In genomic region chr3:72310028-72310987, GRCh38 we compare ENCODE assay signal across 9 cellular contexts.
DNase-seq lines count a peak whose midpoint lies in the region; ATAC-seq and TF ChIP-seq lines count a peak whose summit lies in the region.
"Had no signal": no experiment of that assay in that cellular context is flagged by ENCODE, and none has a peak within 500 bp of the region (broad histone marks: within the 10 kb centered on the region; RNA-seq: fewer than 3 reads in every experiment).

No MANE protein-coding gene starts in this region.

- no peaks in the 10 kb centered on the region for H3K79me2 ChIP-seq in GM23338 (replicated peaks; ENCODE audit: insufficient read depth)

- no peak overlapping the region for H3K27ac ChIP-seq in GM23338 (ENCODE audit: low read depth)
- H3K27ac ChIP-seq in gastrocnemius medialis, result peak overlapping the region in 1 of 4 donors; percentile 24

- no peak for TF ChIP-seq POLR2A in gastrocnemius medialis (IDR thresholded peaks at IDR 0.05)

- H3F3A ChIP-seq in GM23338 (replicated peaks; ENCODE audit: low read depth), result no peaks in the 10 kb centered on the region

- H3K4me1 ChIP-seq in GM23338 (ENCODE audit: insufficient read depth) (0 out of 2 replicates have a peak, but pooled peaks cover 4% of the 10 kb centered on the region), gastrocnemius medialis (no peaks in the 10 kb centered on the region)

- peak overlapping the region; percentile 88 for H2AFZ ChIP-seq in GM23338

- H4K20me1 ChIP-seq in GM23338 (replicated peaks; ENCODE audit: insufficient read depth), result no peaks in the 10 kb centered on the region; the same call in 1 of the 2 replicates

- no peak overlapping the region for H3K4me2 ChIP-seq in GM23338

- H3K36me3 ChIP-seq in GM23338 (ENCODE audit: insufficient read depth), result no peaks in the 10 kb centered on the region
- no peaks in the 10 kb centered on the region for H3K36me3 ChIP-seq in gastrocnemius medialis

- in situ Hi-C loops in gastrocnemius medialis (cut with MboI; ENCODE audit: low sequenced_read_pairs in 4 of 4), result no loop called here

- H3K36me3 Mint-ChIP-seq in GM23338 (ENCODE audit: low read depth), result no peaks in the 10 kb centered on the region
- peaks cover 1% of the 10 kb centered on the region for H3K36me3 Mint-ChIP-seq in T-helper 2 cell treated with Interferon-gamma antibody and Interleukin-4, amounts not matched to agents 5 μg/mL and 100 μg/mL, for 36 hours (ENCODE audit: low read depth)

- H3K4me3 ChIP-seq in GM23338 (no peak overlapping the region), fibroblast of mammary gland (ENCODE audit: control insufficient read depth, low read depth, low read length) (no peak overlapping the region), gastrocnemius medialis (no peak overlapping the region)

- no peak overlapping the region for H3K27ac Mint-ChIP-seq in GM23338
- peak overlapping the region; percentile 88 for H3K27ac Mint-ChIP-seq in T-helper 2 cell treated with Interferon-gamma antibody and Interleukin-4, amounts not matched to agents 5 μg/mL and 100 μg/mL, for 36 hours

- peaks cover 3% of the 10 kb centered on the region for H3K27me3 Mint-ChIP-seq in GM23338 (ENCODE audit: insufficient read depth, low read depth, poor library complexity)
- peaks cover 1% of the 10 kb centered on the region for H3K27me3 Mint-ChIP-seq in T-helper 2 cell treated with Interferon-gamma antibody and Interleukin-4, amounts not matched to agents 5 μg/mL and 100 μg/mL, for 36 hours (ENCODE audit: low read depth)

- intact Hi-C loops in Right ventricle myocardium superior (cut with DNase I), result no loop called here
- intact Hi-C loops in cardiac septum (cut with DNase I), result no loop called here
- intact Hi-C loops in gastrocnemius medialis (cut with DNase I; ENCODE audit: low total_unique reads), result no loop called here

- no peaks in the 10 kb centered on the region; the same call in 2 of the 3 replicates for H3K9me3 Mint-ChIP-seq in GM23338
- H3K9me3 Mint-ChIP-seq in T-helper 2 cell treated with Interferon-gamma antibody and Interleukin-4, amounts not matched to agents 5 μg/mL and 100 μg/mL, for 36 hours, result peaks cover 4% of the 10 kb centered on the region

- H3K9me2 ChIP-seq in GM23338 (ENCODE audit: insufficient read depth), result no peaks in the 10 kb centered on the region

- peak; percentile 84 for ATAC-seq in Right ventricle myocardium superior (ENCODE audit: poor library complexity)
- ATAC-seq in GM23338, result peak; percentile 58
- peak; percentile 30 to 58 for ATAC-seq in gastrocnemius medialis
- ATAC-seq: HCT116 had no signal

- TF ChIP-seq CTCF in GM23338 (conservative IDR thresholded peaks at IDR 0.05; ENCODE audit: low read depth in 2 of 2) (no peak), fibroblast of mammary gland (conservative IDR thresholded peaks at IDR 0.05; ENCODE audit: control insufficient read depth, insufficient read depth, low read depth, low read length) (no peak), gastrocnemius medialis (IDR thresholded peaks at IDR 0.05 in 4 of 5, conservative IDR thresholded peaks at IDR 0.05 in 1 of 5) (no peak)

- no peaks in the 10 kb centered on the region for H3K27me3 ChIP-seq in GM23338 (ENCODE audit: insufficient read depth)
- H3K27me3 ChIP-seq in gastrocnemius medialis, result no peaks in the 10 kb centered on the region

- H3K9me3 ChIP-seq in gastrocnemius medialis, result no peaks in the 10 kb centered on the region

- H3K4me1 Mint-ChIP-seq in GM23338, result peaks cover 20% of the 10 kb centered on the region
- peaks cover 16% of the 10 kb centered on the region for H3K4me1 Mint-ChIP-seq in T-helper 2 cell treated with Interferon-gamma antibody and Interleukin-4, amounts not matched to agents 5 μg/mL and 100 μg/mL, for 36 hours (ENCODE audit: low read depth)

- DNase-seq in Right ventricle myocardium superior (peak; percentile 60), cardiac septum (ENCODE audit: low spot score) (no peak), GM23338 (ENCODE audit: low spot score) (no peak), Kasumi-1 (lab: John Stamatoyannopoulos, UW) (peak; percentile 97 to 98), fibroblast of mammary gland (ENCODE audit: low read depth) (peak; percentile 63), gastrocnemius medialis (peak in 1 of 2 donors; percentile 23), NCI-H1694 treated with DMSO at 0.1 percent for 48 hours (lab: John Stamatoyannopoulos, UW) (no peak)
- peak; percentile 11 for DNase-seq in T-helper 2 cell treated with Interferon-gamma antibody and Interleukin-4, amounts not matched to agents 5 μg/mL and 100 μg/mL, for 36 hours (ENCODE audit: low spot score)

- no peak overlapping the region for H3K4me3 Mint-ChIP-seq in GM23338
- H3K4me3 Mint-ChIP-seq in T-helper 2 cell treated with Interferon-gamma antibody and Interleukin-4, amounts not matched to agents 5 μg/mL and 100 μg/mL, for 36 hours, result peak overlapping the region; percentile 79

TF ChIP-seq in GM23338, 12 proteins besides CTCF, POLR2A, EP300 and RAD21:
- TF ChIP-seq ZNF462 (CRISPR knock-in tag; IDR thresholded peaks at IDR 0.05), result no peak

Comparison
In these comparisons a context has a peak if more than half of its experiments do, and no peak if none do; other contexts are left out.
1. DNase-seq: peak in Right ventricle myocardium superior (single experiment), Kasumi-1 (2 of 2), T-helper 2 cell treated with Interferon-gamma antibody and Interleukin-4, amounts not matched to agents 5 μg/mL and 100 μg/mL, for 36 hours (single experiment) and fibroblast of mammary gland (single experiment); none in cardiac septum (single experiment), GM23338 (single experiment) and NCI-H1694 treated with DMSO at 0.1 percent for 48 hours (single experiment).
2. Peak in every context shown above with its lines, with median percentiles within 50 percentile points of each other: ATAC-seq.